In genomic region chr4:109494538-109494937, GRCh38 we compare ENCODE assay signal across 26 cellular contexts.
DNase-seq lines count a peak whose midpoint lies in the region; ATAC-seq, FAIRE-seq and TF ChIP-seq lines count a peak whose summit lies in the region.
"Had no signal": no experiment of that assay in that cellular context is flagged by ENCODE, and none has a peak within 500 bp of the region (broad histone marks: within the 10 kb centered on the region; RNA-seq: fewer than 3 reads in every experiment).

No MANE protein-coding gene starts in this region.

- no peak overlapping the region for H2AFZ ChIP-seq in K562 (ENCODE audit: low read depth, low read length)
- H2AFZ ChIP-seq: GM23338 had no signal

- no peaks in the 10 kb centered on the region; the same call in 2 of the 3 replicates for H3K79me2 ChIP-seq in K562 (ENCODE audit: control insufficient read depth, insufficient read depth, low read length)

- WGBS in K562 (ENCODE audit: insufficient coverage, low coverage, missing lambda C conversion rate) = 44% methylated on average over 3 of the region's 3 CpGs
- WGBS in heart left ventricle, 4 donors = 53 to 59% (median 57%) methylated on average over 3 of the region's 3 CpGs

- in situ Hi-C loops in K562 (cut with MboI) = no loop called here

- TF ChIP-seq POLR2A in K562 (conservative IDR thresholded peaks at IDR 0.05) (no peak), heart left ventricle (IDR thresholded peaks at IDR 0.05) (no peak)

- peaks cover 33% of the 10 kb centered on the region for H3K36me3 ChIP-seq in right atrium auricular region
- peaks cover 50% of the 10 kb centered on the region for H3K36me3 ChIP-seq in K562 (ENCODE audit: control insufficient read depth, insufficient read depth, low read length)
- peaks cover 0 to 75% (median 60%) of the 10 kb centered on the region in 9 donors for H3K36me3 ChIP-seq in heart left ventricle

- DNase-seq in Right ventricle myocardium inferior (ENCODE audit: missing footprints) (no peak), right atrium auricular region (ENCODE audit: low spot score) (no peak), K562 (ENCODE audit: extremely low read depth in 1 of 4, low spot score in 3 of 4) (peak in 1 of 4 experiments; percentile 48), heart left ventricle (peak in 4 of 5 donors; percentile 24 to 44 (median 32)), left ventricle myocardium superior (peak; percentile 50), nucleus accumbens (lab: John Stamatoyannopoulos, UW) (no peak)
- DNase-seq: 8988T; ACHN; AML-193; BE2C; CD4-positive, alpha-beta T cell; CD8-positive, alpha-beta memory T cell; DMS 273 treated with DMSO at 0.1 percent for 48 hours; DMS79; EL; GDM1; H9 had no signal

- H3K27ac ChIP-seq in right atrium auricular region (no peak overlapping the region), K562 (ENCODE audit: extremely low read depth, low read depth, low read length) (no peak overlapping the region; the same call in 2 of the 3 replicates), heart left ventricle (no peak overlapping the region)
- H3K27ac ChIP-seq: A549; BLaER1 treated with 17β-estradiol and CSF1 and Interleukin-3, amounts not matched to agents 10 nM and 100 nM had no signal

- no peak overlapping the region for H3K4me2 ChIP-seq in K562 (ENCODE audit: insufficient read depth, low read length)
- H3K4me2 ChIP-seq: A549; BLaER1 treated with 17β-estradiol and CSF1 and Interleukin-3, amounts not matched to agents 10 nM and 100 nM; GM23338 had no signal

- FAIRE-seq in K562 (lab: Jason Lieb, UNC) = peak; percentile 66
- FAIRE-seq: A549, D721Med, GM12878, GM19239 had no signal

- no TSS peak for BruUV-seq in K562 (replicated peaks; lab: Mats Ljungman, UMichigan)

- no peaks in the 10 kb centered on the region for H3K9me3 ChIP-seq in right atrium auricular region
- H3K9me3 ChIP-seq in K562 (replicated peaks; ENCODE audit: control insufficient read depth, insufficient read depth, low read depth, low read length) = no peaks in the 10 kb centered on the region
- no peaks in the 10 kb centered on the region for H3K9me3 ChIP-seq in heart left ventricle
- H3K9me3 ChIP-seq: A549; BE2C; BLaER1 treated with 17β-estradiol and CSF1 and Interleukin-3, amounts not matched to agents 10 nM and 100 nM had no signal

- H3K4me3 ChIP-seq in right atrium auricular region = no peak overlapping the region
- no peak overlapping the region for H3K4me3 ChIP-seq in K562
- no peak overlapping the region for H3K4me3 ChIP-seq in heart left ventricle
- H3K4me3 ChIP-seq: A549; BLaER1 treated with 17β-estradiol and CSF1 and Interleukin-3, amounts not matched to agents 10 nM and 100 nM; GM12878; GM23338 had no signal

- no peak overlapping the region for H3K9ac ChIP-seq in K562 (ENCODE audit: insufficient read depth in 1 of 2, low read depth in 2 of 2, low read length in 2 of 2)
- H3K9ac ChIP-seq: BLaER1 treated with 17β-estradiol and CSF1 and Interleukin-3, amounts not matched to agents 10 nM and 100 nM had no signal

- H3K4me1 ChIP-seq in right atrium auricular region (no peaks in the 10 kb centered on the region), K562 (replicated peaks in 1 of 2; ENCODE audit: control insufficient read depth in 2 of 2, insufficient read depth in 2 of 2, low read length in 2 of 2) (peaks cover 0 to 8% of the 10 kb centered on the region in 2 experiments; a peak in 2 of 5 replicates), heart left ventricle (peaks cover 0 to 7% (median 0%) of the 10 kb centered on the region in 12 donors)
- H3K4me1 ChIP-seq: A549; BE2C; BLaER1 treated with 17β-estradiol and CSF1 and Interleukin-3, amounts not matched to agents 10 nM and 100 nM had no signal

- H3K27me3 ChIP-seq in right atrium auricular region (no peaks in the 10 kb centered on the region), K562 (ENCODE audit: control insufficient read depth in 2 of 2, insufficient read depth in 2 of 2, low read length in 2 of 2) (no peaks in the 10 kb centered on the region), heart left ventricle (no peaks in the 10 kb centered on the region)
- H3K27me3 ChIP-seq: BE2C; BLaER1 treated with 17β-estradiol and CSF1 and Interleukin-3, amounts not matched to agents 10 nM and 100 nM had no signal

- no peaks in the 10 kb centered on the region for H3K9me1 ChIP-seq in K562 (ENCODE audit: control insufficient read depth, insufficient read depth, low read length)

- POLR2A ChIA-PET in K562 (lab: Yijun Ruan, JAX) = interaction anchor here (1.0 to 1.5 kb wide), 4 partner anchors 10 to 36 kb away, joined by 4 read pairs; no protein-coding TSS in a partner anchor

- no peaks in the 10 kb centered on the region for H4K20me1 ChIP-seq in K562 (replicated peaks; ENCODE audit: control insufficient read depth, insufficient read depth, low read length)

- ATAC-seq in Right ventricle myocardium inferior (peak; percentile 89), K562 (peak; percentile 77), heart left ventricle (peak; percentile 78 to 95 (median 94)), left ventricle myocardium superior (peak; percentile 97), GM21528 (IDR thresholded peaks at IDR 0.05; ENCODE audit: low FRiP score, unreplicated experiment) (no peak), HG03520 (IDR thresholded peaks at IDR 0.05; ENCODE audit: unreplicated experiment) (no peak)
- ATAC-seq: A549, GM12878, GM23338, HCT116 had no signal

- no peak for TF ChIP-seq RAD21 in K562 (CRISPR knock-in tag; conservative IDR thresholded peaks at IDR 0.05 in 1 of 2, IDR thresholded peaks at IDR 0.05 in 1 of 2)

- intact Hi-C loops in Right ventricle myocardium inferior (cut with DNase I) = loop anchor here (5.0 kb wide), 1 partner anchor 62 kb away; the partner anchor contains the start of gene SEC24B
- intact Hi-C loops in K562 (cut with micrococcal nuclease) = no loop called here
- intact Hi-C loops in heart left ventricle (cut with DNase I) = loop anchor here in 7 of 10 donors (10.0 kb wide), 1 partner anchor 60 kb away; the partner anchor contains the start of gene SEC24B (in 7 of the 7)
- intact Hi-C loops in left ventricle myocardium superior (cut with micrococcal nuclease) = no loop called here

- TF ChIP-seq CTCF in right atrium auricular region (IDR thresholded peaks at IDR 0.05) = no peak
- no peak for TF ChIP-seq CTCF in K562 (IDR thresholded peaks at IDR 0.05 in 2 of 3, conservative IDR thresholded peaks at IDR 0.05 in 1 of 3; ENCODE audit: insufficient read depth in 2 of 3, low read depth in 1 of 3, low read length in 3 of 3)
- no peak for TF ChIP-seq CTCF in heart left ventricle (IDR thresholded peaks at IDR 0.05)

- CTCF ChIA-PET in K562 (lab: Yijun Ruan, JAX; ENCODE audit: low intra/inter-chr PET ratio) = no interaction called here

- TF ChIP-seq EP300 in K562 (IDR thresholded peaks at IDR 0.05; ENCODE audit: low read length) = no peak

TF ChIP-seq in K562, 482 proteins besides CTCF, POLR2A, EP300 and RAD21:
- TF ChIP-seq CBFA2T3 (IDR thresholded peaks at IDR 0.05) (0 out of 2 replicates have a peak, but pooled peaks have one; percentile 8), PHB (CRISPR knock-in tag; IDR thresholded peaks at IDR 0.05) (no peak)

Comparison
In these comparisons a context has a peak if more than half of its experiments do, and no peak if none do; other contexts are left out.
1. DNase-seq: peak in heart left ventricle (4 of 5) and left ventricle myocardium superior (single experiment); none in Right ventricle myocardium inferior (single experiment), right atrium auricular region (single experiment) and nucleus accumbens (0 of 56).
2. intact Hi-C loops: an anchor here in Right ventricle myocardium inferior (5.0 kb wide) and heart left ventricle (10.0 kb wide); none called in K562 and left ventricle myocardium superior.
3. ATAC-seq: peak in Right ventricle myocardium inferior (single experiment), K562 (single experiment), heart left ventricle (4 of 4) and left ventricle myocardium superior (single experiment); none in GM21528 (single experiment) and HG03520 (single experiment).